Comparison of ENCODE assay signal across 15 cellular contexts in the genomic region with DNA sequence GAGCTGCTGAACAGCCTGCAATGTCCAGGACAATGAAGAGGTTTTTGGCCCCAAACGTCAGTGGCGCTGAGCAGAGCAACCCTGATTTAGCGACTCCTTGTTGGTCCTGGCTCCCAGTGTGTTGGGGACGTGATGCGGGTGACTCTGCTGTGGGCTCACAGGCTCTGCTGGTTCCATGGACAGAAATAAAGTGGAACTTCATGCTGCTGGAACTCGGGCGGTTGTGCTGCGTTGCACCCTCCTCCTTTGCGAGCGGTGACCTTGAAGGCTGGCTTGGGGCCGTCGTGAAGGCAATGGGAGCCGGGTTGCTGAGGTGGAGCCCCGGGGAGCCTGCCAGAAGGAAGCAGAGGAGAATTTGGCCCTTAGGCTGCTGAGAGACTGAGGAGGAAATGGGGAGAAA.
DNase-seq lines count a peak whose midpoint lies in the region; ATAC-seq and TF ChIP-seq lines count a peak whose summit lies in the region.
"Had no signal": no experiment of that assay in that cellular context is flagged by ENCODE, and none has a peak within 500 bp of the region (broad histone marks: within the 10 kb centered on the region; RNA-seq: fewer than 3 reads in every experiment).

No MANE protein-coding gene starts in this region.

- no peaks in the 10 kb centered on the region for H3K27me3 ChIP-seq in BLaER1
- no peaks in the 10 kb centered on the region for H3K27me3 ChIP-seq in OCI-LY1 (ENCODE audit: insufficient read depth, low read length)
- peaks cover 0 to 69% (median 0%) of the 10 kb centered on the region in 4 donors for H3K27me3 ChIP-seq in esophagus muscularis mucosa
- no peaks in the 10 kb centered on the region for H3K27me3 ChIP-seq in testis

- H3K27ac Mint-ChIP-seq in activated naive CD4-positive, alpha-beta T cell treated with anti-CD3 and anti-CD28 coated beads, Interleukin-2, amount 50 U/mL, for 72 hours = no peak overlapping the region
- H3K27ac Mint-ChIP-seq: B cell; CD4-positive, alpha-beta T cell had no signal

- peaks cover 4% of the 10 kb centered on the region for H3F3A ChIP-seq in OCI-LY1 (ENCODE audit: insufficient read depth, low read length)

- no peaks in the 10 kb centered on the region for H3K9me3 Mint-ChIP-seq in activated naive CD4-positive, alpha-beta T cell treated with anti-CD3 and anti-CD28 coated beads, Interleukin-2, amount 50 U/mL, for 72 hours
- H3K9me3 Mint-ChIP-seq: CD4-positive, alpha-beta T cell had no signal

- H3K79me2 ChIP-seq in OCI-LY1 (ENCODE audit: insufficient read depth, low read length) = no peaks in the 10 kb centered on the region

- DNase-seq in esophagus muscularis mucosa (ENCODE audit: extremely low spot score) (peak; percentile 79), testis (peak; percentile 42), NCI-H2107 treated with DMSO at 0.1 percent for 48 hours (lab: John Stamatoyannopoulos, UW; ENCODE audit: unreplicated experiment) (no peak)
- DNase-seq in stimulated activated CD4-positive, alpha-beta T cell treated with anti-CD3 and anti-CD28 coated beads, Interleukin-2, amount 100 ng/mL, for 48 hours = no peak
- no peak for DNase-seq in activated naive CD4-positive, alpha-beta T cell treated with anti-CD3 and anti-CD28 coated beads, Interleukin-2, amount 50 U/mL, for 72 hours (ENCODE audit: low spot score in 2 of 2)
- DNase-seq: CD4-positive, alpha-beta T cell; DMS153; DMS79; GDM1; GM23248; HCEC 1CT had no signal

- intact Hi-C loops in esophagus muscularis mucosa (cut with DNase I) (no loop called here), testis (cut with DNase I; ENCODE audit: low total_unique reads) (no loop called here)

- no peaks in the 10 kb centered on the region for H3K9me3 ChIP-seq in BLaER1
- no peaks in the 10 kb centered on the region for H3K9me3 ChIP-seq in OCI-LY1 (ENCODE audit: low read length)
- no peaks in the 10 kb centered on the region for H3K9me3 ChIP-seq in esophagus muscularis mucosa
- no peaks in the 10 kb centered on the region for H3K9me3 ChIP-seq in testis

- no peak overlapping the region for H3K9ac ChIP-seq in BLaER1
- H3K9ac ChIP-seq in OCI-LY1 (ENCODE audit: low read length) = no peak overlapping the region
- H3K9ac ChIP-seq: GM23248 had no signal

- no peak for TF ChIP-seq CTCF in OCI-LY1 (IDR thresholded peaks at IDR 0.05; ENCODE audit: low read length)
- TF ChIP-seq CTCF in esophagus muscularis mucosa (IDR thresholded peaks at IDR 0.05) = no peak
- no peak for TF ChIP-seq CTCF in testis (IDR thresholded peaks at IDR 0.05)

- no peak for TF ChIP-seq POLR2A in esophagus muscularis mucosa (IDR thresholded peaks at IDR 0.05; ENCODE audit: low read depth)
- TF ChIP-seq POLR2A in testis (IDR thresholded peaks at IDR 0.05) = no peak

- whole genome bisulfite sequencing in esophagus muscularis mucosa = 81% methylated on average over 13 of the region's 14 CpGs
- 27 to 34% methylated on average over 14 of the region's 14 CpGs for WGBS in testis, 2 donors

- no peaks in the 10 kb centered on the region for H3K36me3 ChIP-seq in BLaER1
- H3K36me3 ChIP-seq in OCI-LY1 (ENCODE audit: insufficient read depth, low read length) = no peaks in the 10 kb centered on the region
- H3K36me3 ChIP-seq in esophagus muscularis mucosa = no peaks in the 10 kb centered on the region
- no peaks in the 10 kb centered on the region for H3K36me3 ChIP-seq in testis (ENCODE audit: low read depth, missing control alignments)

- H4K20me1 ChIP-seq in BLaER1 = no peaks in the 10 kb centered on the region
- H4K20me1 ChIP-seq in OCI-LY1 (ENCODE audit: insufficient read depth, low read length) = no peaks in the 10 kb centered on the region

- H3K4me1 ChIP-seq in BLaER1 (peaks cover 72% of the 10 kb centered on the region), OCI-LY1 (ENCODE audit: insufficient read depth, low read length, severe bottlenecking) (peaks cover 51% of the 10 kb centered on the region), esophagus muscularis mucosa (no peaks in the 10 kb centered on the region), testis (peaks cover 7% of the 10 kb centered on the region)

- no peaks in the 10 kb centered on the region for H3K36me3 Mint-ChIP-seq in activated naive CD4-positive, alpha-beta T cell treated with anti-CD3 and anti-CD28 coated beads, Interleukin-2, amount 50 U/mL, for 72 hours

- TF ChIP-seq EP300 in esophagus muscularis mucosa (IDR thresholded peaks at IDR 0.05) = no peak

- H3K4me2 ChIP-seq in BLaER1 = peak overlapping the region; percentile 85
- H3K4me2 ChIP-seq in OCI-LY1 (ENCODE audit: low read length) = no peak overlapping the region

- H3K9me2 ChIP-seq in OCI-LY1 (ENCODE audit: low read depth, low read length) = no peaks in the 10 kb centered on the region

- no peak overlapping the region for H3K4me3 ChIP-seq in BLaER1
- H3K4me3 ChIP-seq in OCI-LY1 (ENCODE audit: low read depth, low read length, poor library complexity, severe bottlenecking) = no peak overlapping the region
- H3K4me3 ChIP-seq in esophagus muscularis mucosa = no peak overlapping the region
- no peak overlapping the region for H3K4me3 ChIP-seq in testis
- H3K4me3 ChIP-seq: GM23248 had no signal

- 0 out of 2 replicates have a peak overlapping the region, but pooled peaks have one; percentile 4 for H3K27ac ChIP-seq in BLaER1
- H3K27ac ChIP-seq in OCI-LY1 (ENCODE audit: low read depth, low read length, poor library complexity, severe bottlenecking) = peak overlapping the region; percentile 62
- H3K27ac ChIP-seq in esophagus muscularis mucosa (replicated peaks in 1 of 4) = no peak overlapping the region
- no peak overlapping the region for H3K27ac ChIP-seq in testis
- H3K27ac ChIP-seq: C4-2B, GM23248 had no signal

- H2AFZ ChIP-seq in OCI-LY1 (ENCODE audit: low read length) = no peak overlapping the region
- H2AFZ ChIP-seq: GM23248 had no signal

- no peak for ATAC-seq in activated naive CD4-positive, alpha-beta T cell treated with anti-CD3 and anti-CD28 coated beads, Interleukin-2, amount 50 U/mL, for 72 hours

Comparison
In these comparisons a context has a peak if more than half of its experiments do, and no peak if none do; other contexts are left out.
1. H3K27ac ChIP-seq: peak in BLaER1 (single experiment) and OCI-LY1 (single experiment); none in esophagus muscularis mucosa (0 of 4) and testis (0 of 2).
2. DNase-seq: peak in esophagus muscularis mucosa (single experiment) and testis (single experiment); none in NCI-H2107 treated with DMSO at 0.1 percent for 48 hours (single experiment), stimulated activated CD4-positive, alpha-beta T cell treated with anti-CD3 and anti-CD28 coated beads, Interleukin-2, amount 100 ng/mL, for 48 hours (0 of 2) and activated naive CD4-positive, alpha-beta T cell treated with anti-CD3 and anti-CD28 coated beads, Interleukin-2, amount 50 U/mL, for 72 hours (0 of 2).